In the genomic region with DNA sequence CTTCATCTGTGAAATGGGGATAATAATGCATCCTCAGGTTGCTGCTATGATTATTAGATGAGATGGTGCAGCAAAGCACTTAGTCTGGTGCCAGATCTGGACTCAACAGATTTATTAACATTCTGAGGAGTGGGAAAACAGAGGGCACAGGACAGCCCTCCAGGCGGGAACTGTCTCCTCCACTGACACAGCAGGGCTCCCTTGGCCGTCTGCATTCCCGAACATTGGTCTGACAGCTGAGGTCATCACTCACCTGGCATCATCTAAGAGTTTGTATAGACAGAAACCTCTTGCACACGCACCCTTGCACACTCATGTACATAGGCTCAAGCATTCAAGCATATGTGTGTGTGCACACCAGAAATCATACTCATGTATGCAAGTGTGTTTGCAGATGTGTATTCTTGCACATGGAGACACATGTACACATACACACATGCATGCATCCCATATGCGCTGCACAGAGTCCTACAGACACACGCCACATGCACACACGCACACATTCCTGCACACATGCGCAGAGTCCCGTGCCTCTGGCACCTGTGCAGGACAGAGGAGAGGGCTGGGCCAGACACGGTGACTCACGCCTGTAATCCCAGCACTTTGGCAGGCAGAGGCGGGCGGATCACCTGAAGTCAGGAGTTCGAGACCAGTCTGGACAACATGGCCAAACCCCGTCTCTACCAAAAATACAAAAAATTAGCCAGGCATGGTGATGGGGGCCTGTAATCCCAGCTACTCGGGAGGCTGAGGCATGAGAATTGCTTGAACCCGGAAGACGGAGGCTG, we compare ENCODE assay signal across 18 cellular contexts.
DNase-seq lines count a peak whose midpoint lies in the region; ATAC-seq, FAIRE-seq and TF ChIP-seq lines count a peak whose summit lies in the region.
"Had no signal": no experiment of that assay in that cellular context is flagged by ENCODE, and none has a peak within 500 bp of the region (broad histone marks: within the 10 kb centered on the region; RNA-seq: fewer than 3 reads in every experiment).

No MANE protein-coding gene starts in this region.

- H2AK5ac ChIP-seq in trophoblast cell (ENCODE audit: low read length) = no peak overlapping the region

- BruUV-seq in HepG2 (replicated peaks; lab: Mats Ljungman, UMichigan) = no TSS peak
- no TSS peak for BruUV-seq in MCF 10A (replicated peaks; lab: Mats Ljungman, UMichigan)

- 55% methylated on average over 18 of the region's 18 CpGs for WGBS in HepG2 (ENCODE audit: low lambda C conversion rate)
- no CpG with 5 or more reads among the region's 18 CpGs for WGBS in trophoblast cell (ENCODE audit: extremely low coverage, insufficient coverage, insufficient read length)
- 92 to 97% methylated on average over 9 to 18 of the region's 18 CpGs for WGBS in body of pancreas, 2 donors

- no peak overlapping the region for H3K27ac Mint-ChIP-seq in MCF 10A (ENCODE audit: low read depth, unreplicated experiment)

- H3K23ac ChIP-seq in trophoblast cell (ENCODE audit: low read length) = no peak overlapping the region

- no peak for ATAC-seq in left cardiac atrium
- ATAC-seq in HepG2 = no peak
- no peak for ATAC-seq in body of pancreas

- in situ Hi-C loops in HepG2 (cut with HindIII; ENCODE audit: extremely low pct_ligation_motif_present, low pct_unique_long_range_greater_than_20kb) = no loop called here

- peaks cover 64% of the 10 kb centered on the region for H3K4me1 ChIP-seq in HepG2 (ENCODE audit: insufficient read depth, low read length)
- H3K4me1 ChIP-seq in trophoblast cell (ENCODE audit: control insufficient read depth in 1 of 2, insufficient read depth in 2 of 2, low read length in 2 of 2) = no peaks in the 10 kb centered on the region
- H3K4me1 ChIP-seq in body of pancreas = peaks cover 17% of the 10 kb centered on the region
- H3K4me1 ChIP-seq in colonic mucosa = no peaks in the 10 kb centered on the region
- H3K4me1 ChIP-seq: BLaER1 had no signal

- peaks cover 4% of the 10 kb centered on the region for H3K36me3 Mint-ChIP-seq in MCF 10A (ENCODE audit: insufficient read depth, unreplicated experiment)
- H3K36me3 Mint-ChIP-seq: CD8-positive, alpha-beta memory T cell had no signal

- H3K14ac ChIP-seq in trophoblast cell (ENCODE audit: low read length) = no peak overlapping the region

- H3K36me3 ChIP-seq in HepG2 (replicated peaks in 1 of 2; ENCODE audit: control insufficient read depth in 1 of 2, insufficient read depth in 2 of 2, low read length in 2 of 2) (no peaks in the 10 kb centered on the region), trophoblast cell (ENCODE audit: control insufficient read depth in 1 of 2, insufficient read depth in 2 of 2, low read length in 2 of 2) (no peaks in the 10 kb centered on the region), body of pancreas (replicated peaks in 1 of 2; ENCODE audit: insufficient read depth in 1 of 2, low read depth in 2 of 2) (no peaks in the 10 kb centered on the region), colonic mucosa (no peaks in the 10 kb centered on the region)
- H3K36me3 ChIP-seq: BLaER1 had no signal

- H3K79me2 ChIP-seq in HepG2 (ENCODE audit: insufficient read depth, low read length) (no peaks in the 10 kb centered on the region), trophoblast cell (ENCODE audit: control insufficient read depth, insufficient read depth, low read length, poor library complexity) (no peaks in the 10 kb centered on the region)

- no peak overlapping the region for H4K8ac ChIP-seq in trophoblast cell (ENCODE audit: low read depth, low read length)

- H3K27me3 ChIP-seq in HepG2 (ENCODE audit: control insufficient read depth in 1 of 2, insufficient read depth in 2 of 2, low read length in 2 of 2) (peaks cover 37 to 85% of the 10 kb centered on the region in 2 experiments), trophoblast cell (ENCODE audit: insufficient read depth, low read length) (no peaks in the 10 kb centered on the region), body of pancreas (no peaks in the 10 kb centered on the region), colonic mucosa (no peaks in the 10 kb centered on the region)
- H3K27me3 ChIP-seq: BLaER1 had no signal

- CTCF ChIA-PET in HepG2 (lab: Yijun Ruan, JAX; ENCODE audit: low intra/inter-chr PET ratio, low total read pairs) = no interaction called here
- CTCF ChIA-PET in MCF 10A (lab: Yijun Ruan, JAX) = interaction anchor here (0.6 to 1.8 kb wide), 4 partner anchors 9 to 241 kb away, joined by 3 to 7 read pairs (median 4); no protein-coding TSS in a partner anchor

- no peaks in the 10 kb centered on the region for H3K79me1 ChIP-seq in trophoblast cell (ENCODE audit: low read length)

- peaks cover 24% of the 10 kb centered on the region for H3K4me1 Mint-ChIP-seq in MCF 10A (ENCODE audit: insufficient read depth, unreplicated experiment)
- H3K4me1 Mint-ChIP-seq: CD8-positive, alpha-beta memory T cell had no signal

- H3K4me3 ChIP-seq in HepG2 (replicated peaks in 1 of 3; ENCODE audit: insufficient read depth in 1 of 3, low read depth in 2 of 3, low read length in 3 of 3) (no peak overlapping the region), trophoblast cell (ENCODE audit: low read depth, low read length) (no peak overlapping the region), body of pancreas (no peak overlapping the region), colonic mucosa (no peak overlapping the region)
- H3K4me3 ChIP-seq: BLaER1 had no signal

- peak; percentile 22 for DNase-seq in cardiac septum (ENCODE audit: low spot score)
- no peak for DNase-seq in left cardiac atrium
- no peak for DNase-seq in HepG2 (ENCODE audit: low spot score)
- DNase-seq in trophoblast cell = no peak
- no peak for DNase-seq in MCF 10A (ENCODE audit: unreplicated experiment)
- no peak for DNase-seq in body of pancreas
- no peak for DNase-seq in colonic mucosa
- DNase-seq: 8988T; AML-193; Caco-2; CD8-positive, alpha-beta memory T cell; DND-41; GDM1; GOT3; H9 had no signal

- no peak overlapping the region for H4K12ac ChIP-seq in trophoblast cell (ENCODE audit: low read depth, low read length)

- TF ChIP-seq EP300 in HepG2 (IDR thresholded peaks at IDR 0.05; ENCODE audit: low read depth in 2 of 2, low read length in 2 of 2) (no peak), HepG2 (CRISPR knock-in tag; IDR thresholded peaks at IDR 0.05; ENCODE audit: borderline replicate concordance) (no peak)

- no peaks in the 10 kb centered on the region for H3K9me3 ChIP-seq in HepG2 (ENCODE audit: low read length)
- no peaks in the 10 kb centered on the region for H3K9me3 ChIP-seq in trophoblast cell (ENCODE audit: insufficient read depth, low read depth, low read length)
- H3K9me3 ChIP-seq in body of pancreas = no peaks in the 10 kb centered on the region
- H3K9me3 ChIP-seq in colonic mucosa = no peaks in the 10 kb centered on the region
- H3K9me3 ChIP-seq: BLaER1, Caco-2 had no signal

- H3K4me2 ChIP-seq in HepG2 (ENCODE audit: low read depth, low read length) = no peak overlapping the region
- H3K4me2 ChIP-seq in trophoblast cell (ENCODE audit: low read length) = no peak overlapping the region
- H3K4me2 ChIP-seq: BLaER1 had no signal

- intact Hi-C loops in cardiac septum (cut with DNase I) = no loop called here
- intact Hi-C loops in left cardiac atrium (cut with DNase I) = loop anchor here in 1 of 2 donors (10.0 kb wide), 1 partner anchor 92 kb away; no protein-coding TSS in a partner anchor
- intact Hi-C loops in HepG2 (cut with micrococcal nuclease; ENCODE audit: unreplicated experiment) = loop anchor here (10.0 kb wide), 1 partner anchor 308 kb away; a partner anchor contains a TSS
- intact Hi-C loops in MCF 10A (cut with micrococcal nuclease) = no loop called here
- intact Hi-C loops in body of pancreas (cut with DNase I) = no loop called here
- intact Hi-C loops in colonic mucosa (cut with DNase I) = no loop called here

- H2BK120ac ChIP-seq in trophoblast cell (ENCODE audit: insufficient read depth, low read length, poor library complexity) = no peak overlapping the region

- no peaks in the 10 kb centered on the region for H3K9me3 Mint-ChIP-seq in MCF 10A (ENCODE audit: unreplicated experiment)
- H3K9me3 Mint-ChIP-seq: H9 had no signal

- FAIRE-seq in HepG2 (lab: Jason Lieb, UNC) = no peak
- FAIRE-seq: GM12892, GM19239 had no signal

- H3K18ac ChIP-seq in trophoblast cell (ENCODE audit: low read length) = no peak overlapping the region

- H2BK12ac ChIP-seq in trophoblast cell (ENCODE audit: low read length) = no peak overlapping the region

- TF ChIP-seq POLR2A in HepG2 (IDR thresholded peaks at IDR 0.05; ENCODE audit: insufficient read depth in 1 of 2, low read depth in 2 of 2, low read length in 2 of 2) (no peak), body of pancreas (IDR thresholded peaks at IDR 0.05) (no peak)

- POLR2A ChIA-PET in HepG2 (lab: Yijun Ruan, JAX) (no interaction called here), MCF 10A (lab: Yijun Ruan, JAX) (interaction anchor here (0.6 kb wide), 1 partner anchor 109 kb away, joined by 4 read pairs; no protein-coding TSS in a partner anchor)

- TF ChIP-seq CTCF in HepG2 (CRISPR knock-in tag; IDR thresholded peaks at IDR 0.05) = no peak
- TF ChIP-seq CTCF in MCF 10A (IDR thresholded peaks at IDR 0.05; ENCODE audit: unreplicated experiment) = no peak
- TF ChIP-seq CTCF in body of pancreas (IDR thresholded peaks at IDR 0.05) = no peak
- TF ChIP-seq CTCF in colonic mucosa (IDR thresholded peaks at IDR 0.05) = no peak

- no peak for TF ChIP-seq RAD21 in HepG2 (CRISPR knock-in tag; IDR thresholded peaks at IDR 0.05)

- H4K20me1 ChIP-seq in HepG2 (ENCODE audit: insufficient read depth, low read length) = peaks cover 6% of the 10 kb centered on the region; the same call in 1 of the 2 replicates
- H4K20me1 ChIP-seq: BLaER1 had no signal

- no peak overlapping the region for H4K91ac ChIP-seq in trophoblast cell (ENCODE audit: low read depth, low read length)

- H3K9ac ChIP-seq in HepG2 (ENCODE audit: insufficient read depth, low read depth, low read length) (no peak overlapping the region), trophoblast cell (ENCODE audit: low read length) (peak overlapping the region; percentile 25), colonic mucosa (ENCODE audit: low read depth in 2 of 2, low read length in 2 of 2) (no peak overlapping the region)
- H3K9ac ChIP-seq: BLaER1 had no signal

- no peak overlapping the region for H3K4me3 Mint-ChIP-seq in MCF 10A (ENCODE audit: unreplicated experiment)
- H3K4me3 Mint-ChIP-seq: CD8-positive, alpha-beta memory T cell; H9 had no signal

- no peak overlapping the region for H3K4ac ChIP-seq in trophoblast cell (ENCODE audit: low read depth, low read length)

- H3K27ac ChIP-seq in HepG2 (ENCODE audit: extremely low read length, insufficient read depth, low read length) (no peak overlapping the region), trophoblast cell (ENCODE audit: low read depth, low read length) (no peak overlapping the region), body of pancreas (no peak overlapping the region), colonic mucosa (no peak overlapping the region)
- H3K27ac ChIP-seq: BLaER1 had no signal

- no peak overlapping the region for H2BK5ac ChIP-seq in trophoblast cell (ENCODE audit: low read depth, low read length, poor library complexity)

- H2AFZ ChIP-seq in HepG2 (ENCODE audit: low read length) = no peak overlapping the region
- H2AFZ ChIP-seq in trophoblast cell (ENCODE audit: insufficient read depth, low read length, poor library complexity) = no peak overlapping the region

- no peaks in the 10 kb centered on the region for H3K27me3 Mint-ChIP-seq in MCF 10A (ENCODE audit: insufficient read depth, unreplicated experiment)
